Comparison of ENCODE assay signal across 2 cellular contexts in the genomic region with DNA sequence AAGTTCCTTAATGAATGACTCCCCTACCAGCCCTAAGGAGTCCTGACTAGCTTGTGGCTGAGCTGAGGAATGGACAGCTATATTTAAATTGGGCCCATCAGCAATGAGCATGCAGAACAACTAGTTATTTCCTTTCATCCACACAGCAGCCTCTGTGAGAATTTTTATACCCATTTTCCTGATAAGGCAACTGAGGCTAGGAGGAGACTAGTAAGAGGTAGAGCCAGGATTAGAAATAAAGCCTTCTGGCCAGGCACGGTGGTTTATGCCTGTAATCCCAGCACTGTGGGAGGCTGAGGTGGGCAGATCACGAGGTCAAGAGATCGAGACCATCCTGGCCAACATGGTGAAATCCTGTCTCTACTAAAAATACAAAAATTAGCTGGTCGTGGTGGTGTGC. TPM values are rescaled to one million over a fixed set of nuclear protein-coding genes. Genes with fewer than 3 reads are reported as not detected.
"Had no signal": no experiment of that assay in that cellular context is flagged by ENCODE, and none has a peak within 500 bp of the region (broad histone marks: within the 10 kb centered on the region; RNA-seq: fewer than 3 reads in every experiment).

No MANE protein-coding gene starts in this region.

RNA-seq across cellular contexts. Expression of a gene that starts 55.9 kb away (rescaled TPM):
- total RNA-seq: GM23248, HFFc6 had no signal
- polyA plus RNA-seq: GM23248 had no signal
